ENCODE assay signal across 21 cellular contexts in the genomic region with DNA sequence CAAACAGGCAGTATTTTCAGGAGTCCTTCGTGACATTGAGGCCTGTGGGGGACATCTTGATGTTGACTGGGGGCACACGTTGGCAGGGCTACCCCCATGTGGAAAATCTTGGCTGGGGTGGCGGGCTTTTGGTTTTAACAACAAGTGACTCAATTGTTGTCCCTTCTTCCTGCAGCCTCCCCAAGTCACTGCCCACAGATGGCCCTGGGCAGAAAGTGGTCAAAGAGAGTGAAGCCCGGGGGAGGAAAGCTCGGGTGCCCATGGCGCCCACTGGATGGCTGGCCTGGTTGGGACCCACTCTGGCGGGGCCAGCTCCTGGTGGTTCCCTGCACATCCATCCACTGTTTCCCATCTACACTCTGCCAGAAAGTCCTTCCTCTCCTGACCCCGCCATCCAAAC. TPM values are rescaled to one million over a fixed set of nuclear protein-coding genes. Genes with fewer than 3 reads are reported as not detected.
DNase-seq lines count a peak whose midpoint lies in the region; ATAC-seq and TF ChIP-seq lines count a peak whose summit lies in the region.
"Had no signal": no experiment of that assay in that cellular context is flagged by ENCODE, and none has a peak within 500 bp of the region (broad histone marks: within the 10 kb centered on the region; RNA-seq: fewer than 3 reads in every experiment).

No MANE protein-coding gene starts in this region.

- TF ChIP-seq CTCF in Caco-2 (IDR thresholded peaks at IDR 0.05; ENCODE audit: insufficient read depth in 1 of 2, low read depth in 1 of 2, low read length in 1 of 2, severe bottlenecking in 1 of 2, unreplicated experiment in 1 of 2) (no peak), osteocyte (IDR thresholded peaks at IDR 0.05) (no peak)

- peak overlapping the region; percentile 27 for H3K4me3 Mint-ChIP-seq in activated CD4-positive, alpha-beta T cell treated with anti-CD3 and anti-CD28 coated beads, Interleukin-2, amount 10 ng/mL, durations not matched to agents 24 days and 14 days
- no peak overlapping the region for H3K4me3 Mint-ChIP-seq in activated CD4-positive, alpha-beta T cell treated with anti-CD3 and anti-CD28 coated beads for 36 hours
- H3K4me3 Mint-ChIP-seq in Caco-2 (ENCODE audit: unreplicated experiment): no peak overlapping the region
- no peak overlapping the region for H3K4me3 Mint-ChIP-seq in osteocyte (ENCODE audit: unreplicated experiment)

- ATAC-seq in activated CD4-positive, alpha-beta T cell treated with anti-CD3 and anti-CD28 coated beads for 36 hours: no peak
- ATAC-seq in GM21576 (IDR thresholded peaks at IDR 0.05; ENCODE audit: unreplicated experiment) (no peak), GM19023 (IDR thresholded peaks at IDR 0.05; ENCODE audit: unreplicated experiment) (no peak)

- peak; percentile 57 for DNase-seq in activated CD4-positive, alpha-beta T cell treated with anti-CD3 and anti-CD28 coated beads, Interleukin-2, amount 10 ng/mL, durations not matched to agents 24 days and 14 days
- DNase-seq in activated CD4-positive, alpha-beta T cell treated with anti-CD3 and anti-CD28 coated beads for 36 hours: no peak
- DNase-seq in Caco-2 (no peak), adipocyte (ENCODE audit: low read depth) (no peak), osteocyte (ENCODE audit: extremely low spot score, unreplicated experiment) (peak; percentile 67), UCSD-AML1 (lab: John Stamatoyannopoulos, UW; ENCODE audit: unreplicated experiment) (no peak)
- DNase-seq: BE2C; CD8-positive, alpha-beta memory T cell; DMS79; H7; NCI-H1417; NCI-H187; NCI-H2107; NCI-H2227 treated with DMSO at 0.1 percent for 48 hours; NCI-H524; NCI-H82; OCI-M1; SHP77 had no signal

- H3K36me3 ChIP-seq in Caco-2 (ENCODE audit: control insufficient read depth, insufficient read depth, low read length): no peaks in the 10 kb centered on the region
- H3K36me3 ChIP-seq in adipocyte (ENCODE audit: control insufficient read depth, insufficient read depth, low read length, severe bottlenecking): no peaks in the 10 kb centered on the region
- H3K36me3 ChIP-seq: BE2C had no signal

- H3K27ac Mint-ChIP-seq in activated CD4-positive, alpha-beta T cell treated with anti-CD3 and anti-CD28 coated beads, Interleukin-2, amount 10 ng/mL, durations not matched to agents 24 days and 14 days: peak overlapping the region; percentile 76
- no peak overlapping the region for H3K27ac Mint-ChIP-seq in activated CD4-positive, alpha-beta T cell treated with anti-CD3 and anti-CD28 coated beads for 36 hours
- H3K27ac Mint-ChIP-seq in Caco-2 (ENCODE audit: unreplicated experiment): peak overlapping the region; percentile 80
- H3K27ac Mint-ChIP-seq in osteocyte (ENCODE audit: unreplicated experiment): no peak overlapping the region

- no peaks in the 10 kb centered on the region for H3K9me3 Mint-ChIP-seq in activated CD4-positive, alpha-beta T cell treated with anti-CD3 and anti-CD28 coated beads, Interleukin-2, amount 10 ng/mL, durations not matched to agents 24 days and 14 days
- no peaks in the 10 kb centered on the region for H3K9me3 Mint-ChIP-seq in activated CD4-positive, alpha-beta T cell treated with anti-CD3 and anti-CD28 coated beads for 36 hours (ENCODE audit: low read depth)
- H3K9me3 Mint-ChIP-seq in Caco-2 (ENCODE audit: unreplicated experiment) (no peaks in the 10 kb centered on the region), osteocyte (ENCODE audit: unreplicated experiment) (no peaks in the 10 kb centered on the region)
- H3K9me3 Mint-ChIP-seq: CD8-positive, alpha-beta memory T cell had no signal

- H3K9me3 ChIP-seq in Caco-2: no peaks in the 10 kb centered on the region
- no peaks in the 10 kb centered on the region for H3K9me3 ChIP-seq in adipocyte (ENCODE audit: control insufficient read depth, low read length)
- H3K9me3 ChIP-seq: BE2C had no signal

- intact Hi-C loops in activated CD4-positive, alpha-beta T cell treated with anti-CD3 and anti-CD28 coated beads, Interleukin-2, amount 10 ng/mL, durations not matched to agents 24 days and 14 days (cut with micrococcal nuclease): loop anchor here (5.0 kb wide), 2 partner anchors 161 to 501 kb away; partner anchors contain the start of gene RNASEL
- intact Hi-C loops in activated CD4-positive, alpha-beta T cell treated with anti-CD3 and anti-CD28 coated beads for 36 hours (cut with DNase I, micrococcal nuclease): loop anchor here in 1 of 2 experiments (5.0 to 10.0 kb wide), 2 partner anchors 611 to 696 kb away; no protein-coding TSS in a partner anchor
- intact Hi-C loops in Caco-2 (cut with micrococcal nuclease; ENCODE audit: unreplicated experiment): no loop called here

- H3K27me3 Mint-ChIP-seq in activated CD4-positive, alpha-beta T cell treated with anti-CD3 and anti-CD28 coated beads, Interleukin-2, amount 10 ng/mL, durations not matched to agents 24 days and 14 days: no peaks in the 10 kb centered on the region
- H3K27me3 Mint-ChIP-seq in activated CD4-positive, alpha-beta T cell treated with anti-CD3 and anti-CD28 coated beads for 36 hours: no peaks in the 10 kb centered on the region
- H3K27me3 Mint-ChIP-seq in Caco-2 (ENCODE audit: insufficient read depth, unreplicated experiment): no peaks in the 10 kb centered on the region
- H3K27me3 Mint-ChIP-seq in osteocyte (ENCODE audit: unreplicated experiment): no peaks in the 10 kb centered on the region

- POLR2A ChIA-PET in activated CD4-positive, alpha-beta T cell treated with anti-CD3 and anti-CD28 coated beads for 36 hours (lab: Charles Lee): no interaction called here
- POLR2A ChIA-PET in Caco-2 (lab: Charles Lee): no interaction called here

- CTCF ChIA-PET in activated CD4-positive, alpha-beta T cell treated with anti-CD3 and anti-CD28 coated beads for 36 hours (lab: Charles Lee): interaction anchor here (0.9 to 5.4 kb wide), 6 partner anchors 14 to 503 kb away, joined by 3 to 75 read pairs (median 5); partner anchors contain the start of gene RNASEL
- CTCF ChIA-PET in Caco-2 (lab: Charles Lee): interaction anchor here (1.6 kb wide), 1 partner anchor 55 kb away, joined by 10 read pairs; no protein-coding TSS in a partner anchor

- H3K4me1 Mint-ChIP-seq in activated CD4-positive, alpha-beta T cell treated with anti-CD3 and anti-CD28 coated beads, Interleukin-2, amount 10 ng/mL, durations not matched to agents 24 days and 14 days: peaks cover 51% of the 10 kb centered on the region
- H3K4me1 Mint-ChIP-seq in activated CD4-positive, alpha-beta T cell treated with anti-CD3 and anti-CD28 coated beads for 36 hours: peaks cover 38% of the 10 kb centered on the region
- H3K4me1 Mint-ChIP-seq in Caco-2 (ENCODE audit: low read depth, unreplicated experiment) (peaks cover 8% of the 10 kb centered on the region), osteocyte (ENCODE audit: unreplicated experiment) (peaks cover 7% of the 10 kb centered on the region)

- H3K4me3 ChIP-seq in Caco-2 (ENCODE audit: low read depth, low read length): no peak overlapping the region
- H3K4me3 ChIP-seq in adipocyte (ENCODE audit: low read length): no peak overlapping the region

- H3K9ac ChIP-seq in adipocyte (ENCODE audit: low read length): peak overlapping the region; percentile 72

- BruUV-seq in Caco-2 (replicated peaks; lab: Mats Ljungman, UMichigan): no TSS peak

- no peaks in the 10 kb centered on the region for H3K27me3 ChIP-seq in Caco-2 (replicated peaks; ENCODE audit: control insufficient read depth, insufficient read depth, low read length)
- no peaks in the 10 kb centered on the region for H3K27me3 ChIP-seq in adipocyte (replicated peaks; ENCODE audit: control insufficient read depth, insufficient read depth, low read length)
- H3K27me3 ChIP-seq: BE2C had no signal

- peaks cover 35% of the 10 kb centered on the region for H3K4me1 ChIP-seq in Caco-2
- peaks cover 21% of the 10 kb centered on the region for H3K4me1 ChIP-seq in adipocyte (ENCODE audit: control insufficient read depth, insufficient read depth, low read length)
- H3K4me1 ChIP-seq: BE2C had no signal

- no peaks in the 10 kb centered on the region for H3K36me3 Mint-ChIP-seq in activated CD4-positive, alpha-beta T cell treated with anti-CD3 and anti-CD28 coated beads, Interleukin-2, amount 10 ng/mL, durations not matched to agents 24 days and 14 days (ENCODE audit: low read depth)
- H3K36me3 Mint-ChIP-seq in activated CD4-positive, alpha-beta T cell treated with anti-CD3 and anti-CD28 coated beads for 36 hours (ENCODE audit: low read depth): no peaks in the 10 kb centered on the region
- H3K36me3 Mint-ChIP-seq in Caco-2 (ENCODE audit: insufficient read depth, unreplicated experiment) (no peaks in the 10 kb centered on the region), osteocyte (ENCODE audit: unreplicated experiment) (no peaks in the 10 kb centered on the region)
- H3K36me3 Mint-ChIP-seq: CD8-positive, alpha-beta memory T cell had no signal

RNA-seq across cellular contexts. Expression of gene ZNF648, which starts 24.6 kb away (rescaled TPM):
- total RNA-seq in activated CD4-positive, alpha-beta T cell treated with anti-CD3 and anti-CD28 coated beads, Interleukin-2, amount 10 ng/mL, durations not matched to agents 24 days and 14 days: not detected in 2 replicates
- not detected for total RNA-seq in activated CD4-positive, alpha-beta T cell treated with anti-CD3 and anti-CD28 coated beads for 36 hours
- total RNA-seq in Caco-2 (2022) (not detected in 2 replicates), osteocyte (not detected in 2 replicates)
- total RNA-seq: CD8-positive, alpha-beta memory T cell; M059J had no signal

Comparison
In these comparisons a context has a peak if more than half of its experiments do, and no peak if none do; other contexts are left out.
1. DNase-seq: peak in activated CD4-positive, alpha-beta T cell treated with anti-CD3 and anti-CD28 coated beads, Interleukin-2, amount 10 ng/mL, durations not matched to agents 24 days and 14 days (single experiment) and osteocyte (single experiment); none in activated CD4-positive, alpha-beta T cell treated with anti-CD3 and anti-CD28 coated beads for 36 hours (single experiment), Caco-2 (0 of 2), adipocyte (single experiment) and UCSD-AML1 (single experiment).
2. H3K27ac Mint-ChIP-seq: peak in activated CD4-positive, alpha-beta T cell treated with anti-CD3 and anti-CD28 coated beads, Interleukin-2, amount 10 ng/mL, durations not matched to agents 24 days and 14 days (single experiment) and Caco-2 (single experiment); none in activated CD4-positive, alpha-beta T cell treated with anti-CD3 and anti-CD28 coated beads for 36 hours (single experiment) and osteocyte (single experiment).